In the genomic region with DNA sequence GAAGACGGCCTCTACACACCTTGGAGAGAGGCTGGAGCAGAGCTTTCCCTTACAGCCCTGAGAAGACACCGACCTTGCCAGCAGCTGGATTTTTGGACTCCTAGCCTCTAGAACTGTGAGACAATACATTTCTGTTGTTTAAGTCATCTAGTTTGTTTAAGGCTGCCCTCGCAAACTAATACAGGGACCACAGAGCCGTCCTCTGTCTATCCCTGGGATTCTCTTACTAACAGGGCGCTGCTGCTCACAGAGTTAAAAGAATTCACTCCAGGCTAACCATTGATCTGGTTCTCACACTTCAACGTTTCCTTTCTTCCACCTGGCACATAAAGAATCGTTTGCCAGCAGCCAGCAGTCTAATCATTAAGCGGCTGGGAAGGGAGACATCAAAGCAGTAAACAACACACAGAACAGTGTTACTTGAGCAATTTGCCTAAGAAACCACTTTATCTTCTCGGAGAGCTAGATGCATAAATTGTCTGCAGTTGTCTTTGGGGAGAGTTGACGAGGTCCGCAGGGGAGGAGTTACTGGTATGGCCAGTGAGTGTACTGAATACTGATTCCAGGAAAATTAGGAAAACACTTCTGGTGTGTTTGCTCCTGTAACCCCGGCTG, we compare ENCODE assay signal across 16 cellular contexts.
DNase-seq lines count a peak whose midpoint lies in the region; ATAC-seq and TF ChIP-seq lines count a peak whose summit lies in the region.
"Had no signal": no experiment of that assay in that cellular context is flagged by ENCODE, and none has a peak within 500 bp of the region (broad histone marks: within the 10 kb centered on the region; RNA-seq: fewer than 3 reads in every experiment).

No MANE protein-coding gene starts in this region.

- POLR2A ChIA-PET in naive thymus-derived CD8-positive, alpha-beta T cell (lab: Charles Lee): no interaction called here

- H3K4me3 ChIP-seq in ACC112 (ENCODE audit: low read depth, low read length) (no peak overlapping the region), Peyer's patch (peak overlapping the region in 1 of 4 donors; percentile 23), right cardiac atrium (ENCODE audit: low read length) (no peak overlapping the region), neuron (ENCODE audit: low read length) (peak overlapping the region; percentile 10)
- H3K4me3 ChIP-seq: ascending aorta, spleen had no signal

- no peaks in the 10 kb centered on the region for H3K36me3 ChIP-seq in ACC112 (ENCODE audit: insufficient read depth, low read length)
- no peaks in the 10 kb centered on the region for H3K36me3 ChIP-seq in Peyer's patch
- H3K36me3 ChIP-seq in neuron (ENCODE audit: insufficient read depth, low read length): no peaks in the 10 kb centered on the region
- H3K36me3 ChIP-seq: ascending aorta, spleen had no signal

- no peaks in the 10 kb centered on the region for H3K9me3 ChIP-seq in Peyer's patch
- H3K9me3 ChIP-seq in right cardiac atrium (ENCODE audit: control insufficient read depth, low read length): no peaks in the 10 kb centered on the region
- H3K9me3 ChIP-seq in neuron (ENCODE audit: low read length): peaks cover 2% of the 10 kb centered on the region

- no peaks in the 10 kb centered on the region for H3K4me1 Mint-ChIP-seq in naive thymus-derived CD8-positive, alpha-beta T cell

- no peaks in the 10 kb centered on the region for H3K79me2 ChIP-seq in ACC112 (ENCODE audit: control insufficient read depth, insufficient read depth, low read length, unreplicated experiment)

- DNase-seq in Peyer's patch: no peak
- DNase-seq in right cardiac atrium: peak in 2 of 3 donors; percentile 22 to 74
- no peak for DNase-seq in naive thymus-derived CD8-positive, alpha-beta T cell
- no peak for DNase-seq in activated T-cell treated with anti-CD3 and anti-CD28 coated beads, Interleukin-2, amount 50 U/mL, for 1 hour
- no peak for DNase-seq in dedifferentiated amniotic fluid mesenchymal stem cell (ENCODE audit: extremely low spot score)
- DNase-seq in stimulated activated naive CD8-positive, alpha-beta T cell treated with anti-CD3 and anti-CD28 coated beads, Interleukin-15, Interleukin-2, amounts not matched to agents 100 U/mL and 50 U/mL, for 24 hours: no peak
- DNase-seq: activated CD4-positive, alpha-beta T cell treated with anti-CD3 and anti-CD28 coated beads, Interleukin-2, amount 50 U/mL, for 4 hours; COR-L47; NCI-H1436; spleen; substantia nigra; T-helper 9 cell had no signal

- TF ChIP-seq CTCF in Peyer's patch (IDR thresholded peaks at IDR 0.05): no peak

- intact Hi-C loops in right cardiac atrium (cut with DNase I): no loop called here

- peaks cover 0 to 13% (median 3%) of the 10 kb centered on the region in 9 donors for H3K9me3 Mint-ChIP-seq in naive thymus-derived CD8-positive, alpha-beta T cell

- no peak for TF ChIP-seq POLR2A in Peyer's patch (IDR thresholded peaks at IDR 0.05)

- H3K27me3 ChIP-seq in ACC112 (ENCODE audit: insufficient read depth, low read length) (no peaks in the 10 kb centered on the region), Peyer's patch (no peaks in the 10 kb centered on the region), right cardiac atrium (ENCODE audit: control insufficient read depth, insufficient read depth) (no peaks in the 10 kb centered on the region), neuron (ENCODE audit: insufficient read depth, low read length) (no peaks in the 10 kb centered on the region)
- H3K27me3 ChIP-seq: ascending aorta, spleen had no signal

- H3K4me1 ChIP-seq in ACC112 (ENCODE audit: control insufficient read depth, insufficient read depth, low read length, unreplicated experiment) (peaks cover 2% of the 10 kb centered on the region), Peyer's patch (no peaks in the 10 kb centered on the region), right cardiac atrium (ENCODE audit: control insufficient read depth, insufficient read depth, low read length) (peaks cover 3% of the 10 kb centered on the region), neuron (ENCODE audit: insufficient read depth, low read length) (peaks cover 9% of the 10 kb centered on the region)
- H3K4me1 ChIP-seq: ascending aorta had no signal

- H3K4me3 Mint-ChIP-seq in naive thymus-derived CD8-positive, alpha-beta T cell: no peak overlapping the region

- peak; percentile 27 to 73 for ATAC-seq in right cardiac atrium
- ATAC-seq in naive thymus-derived CD8-positive, alpha-beta T cell: no peak
- no peak for ATAC-seq in stimulated activated naive CD8-positive, alpha-beta T cell treated with anti-CD3 and anti-CD28 coated beads, Interleukin-15, Interleukin-2, amounts not matched to agents 100 U/mL and 50 U/mL, for 24 hours

- H3K27ac ChIP-seq in ACC112 (ENCODE audit: low read depth, low read length): no peak overlapping the region
- H3K27ac ChIP-seq in Peyer's patch: peak overlapping the region in 3 of 4 donors; percentile 14 to 35 (median 22)
- peak overlapping the region; percentile 8 for H3K27ac ChIP-seq in right cardiac atrium (ENCODE audit: low read length)
- H3K27ac ChIP-seq: ascending aorta, KMS-11, spleen had no signal

- no peak overlapping the region for H3K27ac Mint-ChIP-seq in naive thymus-derived CD8-positive, alpha-beta T cell

- H2AFZ ChIP-seq in ACC112 (ENCODE audit: low read length, unreplicated experiment) (peak overlapping the region; percentile 32), neuron (ENCODE audit: low read depth, low read length) (peak overlapping the region; percentile 31)

- H3K27me3 Mint-ChIP-seq in naive thymus-derived CD8-positive, alpha-beta T cell: peaks cover 2 to 8% (median 5%) of the 10 kb centered on the region in 5 donors

- WGBS in right cardiac atrium: 49% methylated on average over 12 of the region's 12 CpGs

- peaks cover 0 to 6% (median 0%) of the 10 kb centered on the region in 3 donors for H3K36me3 Mint-ChIP-seq in naive thymus-derived CD8-positive, alpha-beta T cell

Comparison
In these comparisons a context has a peak if more than half of its experiments do, and no peak if none do; other contexts are left out.
1. DNase-seq: peak in right cardiac atrium (2 of 3); none in Peyer's patch (0 of 3), naive thymus-derived CD8-positive, alpha-beta T cell (0 of 10), activated T-cell treated with anti-CD3 and anti-CD28 coated beads, Interleukin-2, amount 50 U/mL, for 1 hour (single experiment), dedifferentiated amniotic fluid mesenchymal stem cell (single experiment) and stimulated activated naive CD8-positive, alpha-beta T cell treated with anti-CD3 and anti-CD28 coated beads, Interleukin-15, Interleukin-2, amounts not matched to agents 100 U/mL and 50 U/mL, for 24 hours (single experiment).
2. ATAC-seq: peak in right cardiac atrium (2 of 2); none in naive thymus-derived CD8-positive, alpha-beta T cell (0 of 2) and stimulated activated naive CD8-positive, alpha-beta T cell treated with anti-CD3 and anti-CD28 coated beads, Interleukin-15, Interleukin-2, amounts not matched to agents 100 U/mL and 50 U/mL, for 24 hours (single experiment).